ENCODE assay signal across 22 cellular contexts in genomic region chr5:172756764-172757393, GRCh38.
"Had no signal": no experiment of that assay in that cellular context is flagged by ENCODE, and none has a peak within 500 bp of the region (broad histone marks: within the 10 kb centered on the region; RNA-seq: fewer than 3 reads in every experiment).

No MANE protein-coding gene starts in this region.

- H3K4me1 ChIP-seq: body of pancreas, psoas muscle had no signal

- H3K4me3 ChIP-seq: body of pancreas, cardiac muscle cell, lower lobe of right lung, psoas muscle, skin epidermis, thoracic aorta had no signal

- H3K36me3 ChIP-seq: cardiac muscle cell, lower lobe of right lung, thoracic aorta had no signal

- H3K9me3 ChIP-seq: body of pancreas had no signal

- H3K27ac ChIP-seq: body of pancreas, cardiac muscle cell, psoas muscle had no signal

- DNase-seq: activated CD4-positive, alpha-beta memory T cell treated with anti-CD3 and anti-CD28 coated beads, Interleukin-2, amount 10 ng/mL, durations not matched to agents 7 days and 5 days; activated CD4-positive, alpha-beta T cell treated with anti-CD3 and anti-CD28 coated beads for 48 hours; activated CD4-positive, CD25-positive, alpha-beta regulatory T cell; activated CD8-positive, alpha-beta memory T cell treated with anti-CD3 and anti-CD28 coated beads, Interleukin-2, amount 10 ng/mL, durations not matched to agents 7 days and 5 days; activated gamma-delta T cell treated with Interleukin-2 at 50 U/mL for 16 hours; activated T-cell treated with anti-CD3 and anti-CD28 coated beads for 4 hours; anterior cingulate cortex; body of pancreas; effector CD4-positive, alpha-beta T cell; erythroblast; foreskin melanocyte; lower lobe of right lung; naive thymus-derived CD8-positive, alpha-beta T cell; psoas muscle; right cardiac atrium; stimulated activated CD4-positive, alpha-beta T cell treated with anti-CD3 and anti-CD28 coated beads, Interleukin-15, amount 100 ng/mL, for 24 hours; stimulated activated naive B cell treated with anti-CD40 and anti-IgM and Interleukin-4, amounts not matched to agents 10 μg/mL and 1 μg/mL and 100 μg/mL, for 72 hours; T-helper 2 cell had no signal

- ATAC-seq: activated CD8-positive, alpha-beta memory T cell treated with anti-CD3 and anti-CD28 coated beads, Interleukin-2, amount 10 ng/mL, durations not matched to agents 7 days and 5 days; body of pancreas; left lobe of liver; naive thymus-derived CD8-positive, alpha-beta T cell; stimulated activated naive B cell treated with anti-CD40 and anti-IgM and Interleukin-4, amounts not matched to agents 10 μg/mL and 1 μg/mL and 100 μg/mL, for 72 hours had no signal

- H3K27me3 ChIP-seq: body of pancreas, cardiac muscle cell had no signal
